ENCODE assay signal across 9 cellular contexts in the genomic region with DNA sequence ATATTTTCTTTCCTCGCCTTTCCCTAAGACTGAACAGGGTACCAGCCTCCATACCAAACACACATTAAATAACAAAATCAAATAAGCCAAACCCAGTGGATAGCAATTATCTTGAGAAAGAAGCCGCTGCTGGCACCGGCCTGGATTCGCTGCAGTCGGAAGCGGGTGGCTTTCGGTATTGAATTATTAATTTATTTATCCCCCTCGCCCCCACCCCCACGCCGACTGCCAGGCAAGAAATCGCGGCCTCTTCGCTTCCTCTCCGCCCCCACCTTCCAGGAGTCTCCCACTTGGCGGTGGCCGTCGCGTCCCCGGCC. TPM values are rescaled to one million over a fixed set of nuclear protein-coding genes. Genes with fewer than 3 reads are reported as not detected.
DNase-seq lines count a peak whose midpoint lies in the region; ATAC-seq and TF ChIP-seq lines count a peak whose summit lies in the region.
"Had no signal": no experiment of that assay in that cellular context is flagged by ENCODE, and none has a peak within 500 bp of the region (broad histone marks: within the 10 kb centered on the region; RNA-seq: fewer than 3 reads in every experiment).

No MANE protein-coding gene starts in this region.

- H3K36me3 ChIP-seq in endocrine pancreas (ENCODE audit: control insufficient read depth, insufficient read depth, low read length): no peaks in the 10 kb centered on the region
- no peaks in the 10 kb centered on the region for H3K36me3 ChIP-seq in ovary

- H3K4me1 ChIP-seq in endocrine pancreas (ENCODE audit: control insufficient read depth, insufficient read depth, low read length): no peaks in the 10 kb centered on the region
- peaks cover 6% of the 10 kb centered on the region for H3K4me1 ChIP-seq in ovary (ENCODE audit: insufficient read depth)

- no peak for TF ChIP-seq POLR2A in ovary (IDR thresholded peaks at IDR 0.05)

- ATAC-seq in HG02588 (IDR thresholded peaks at IDR 0.05; ENCODE audit: unreplicated experiment) (no peak), GM21723 (IDR thresholded peaks at IDR 0.05; ENCODE audit: unreplicated experiment) (no peak)

- peak overlapping the region; percentile 85 to 94 (median 92) for H3K4me3 Mint-ChIP-seq in IgD-negative memory B cell

- TF ChIP-seq CTCF in ovary (IDR thresholded peaks at IDR 0.05): no peak

- DNase-seq in ELR (ENCODE audit: low read depth) (peak; percentile 64), ovary (no peak), NOMO-1 treated with dmso at 0.1 percent for 144 hours (lab: John Stamatoyannopoulos, UW; ENCODE audit: unreplicated experiment) (no peak)
- DNase-seq in NK-92 treated with Interleukin-12 subunit alpha and Interleukin-12 subunit beta, amount 100 ng/mL, for 24 hours (lab: John Stamatoyannopoulos, UW): no peak

- H3K36me3 Mint-ChIP-seq in IgD-negative memory B cell: no peaks in the 10 kb centered on the region

- no peak overlapping the region for H3K27ac ChIP-seq in ovary

- H3K9ac ChIP-seq in endocrine pancreas (ENCODE audit: control insufficient read depth, insufficient read depth, low read length): no peak overlapping the region

- no peaks in the 10 kb centered on the region for H3K9me3 ChIP-seq in endocrine pancreas (ENCODE audit: control insufficient read depth, low read length)
- no peaks in the 10 kb centered on the region for H3K9me3 ChIP-seq in ovary

- H3K4me3 ChIP-seq in endocrine pancreas (ENCODE audit: control insufficient read depth, insufficient read depth, low read length): peak overlapping the region; percentile 62
- peak overlapping the region; percentile 42 for H3K4me3 ChIP-seq in ovary

- intact Hi-C loops in ovary (cut with DNase I): no loop called here

- peaks cover 17 to 18% (median 18%) of the 10 kb centered on the region in 3 donors for H3K4me1 Mint-ChIP-seq in IgD-negative memory B cell

- H3K27me3 Mint-ChIP-seq in IgD-negative memory B cell: peaks cover 19% of the 10 kb centered on the region

- no peak for TF ChIP-seq EP300 in ovary (IDR thresholded peaks at IDR 0.05)

- 0 to 1% (median 1%) methylated on average over 18 to 19 of the region's 19 CpGs for WGBS in ovary, 3 donors

- H3K27ac Mint-ChIP-seq in IgD-negative memory B cell: peak overlapping the region; percentile 5 to 87 (median 87)
- H3K27ac Mint-ChIP-seq: activated naive CD4-positive, alpha-beta T cell treated with anti-CD3 and anti-CD28 coated beads, Interleukin-2, amount 50 U/mL, for 72 hours had no signal

- no peaks in the 10 kb centered on the region for H3K27me3 ChIP-seq in endocrine pancreas (ENCODE audit: control insufficient read depth, insufficient read depth, low read length)
- H3K27me3 ChIP-seq in ovary: no peaks in the 10 kb centered on the region

- H3K9me3 Mint-ChIP-seq in IgD-negative memory B cell: peaks cover 0 to 5% (median 4%) of the 10 kb centered on the region in 3 donors

RNA-seq across cellular contexts. Expression of a gene that starts 0.4 kb away (rescaled TPM):
- 4.5 TPM for polyA plus RNA-seq in IgD-negative memory B cell
- total RNA-seq in ovary: under 1 TPM in 4 of 7 donors, not detected in 3; 0.07 to 0.26 (median 0.18) TPM
- under 1 TPM; 0.07 to 0.28 TPM for polyA plus RNA-seq in ovary
- total RNA-seq: activated naive CD4-positive, alpha-beta T cell treated with anti-CD3 and anti-CD28 coated beads, Interleukin-2, amount 50 U/mL, for 72 hours had no signal
